In genomic region chr6:85464260-85464644, GRCh38 we compare ENCODE assay signal across 8 cellular contexts. TPM values are rescaled to one million over a fixed set of nuclear protein-coding genes. Genes with fewer than 3 reads are reported as not detected.
DNase-seq lines count a peak whose midpoint lies in the region; ATAC-seq and TF ChIP-seq lines count a peak whose summit lies in the region.

No MANE protein-coding gene starts in this region.

- peak; percentile 98 for TF ChIP-seq EP300 in Ishikawa (IDR thresholded peaks at IDR 0.05; ENCODE audit: borderline replicate concordance)

- ATAC-seq in left lobe of liver (peak; percentile 14), GM21529 (IDR thresholded peaks at IDR 0.05; ENCODE audit: unreplicated experiment) (no peak), HG02938 (IDR thresholded peaks at IDR 0.05; ENCODE audit: unreplicated experiment) (no peak)

- no peak overlapping the region for H2AFZ ChIP-seq in ACC112 (ENCODE audit: low read length, unreplicated experiment)

- 28 to 31% methylated on average over 4 of the region's 4 CpGs for WGBS in lower leg skin, 2 donors

- TF ChIP-seq CTCF in lower leg skin (IDR thresholded peaks at IDR 0.05), result no peak

- H3K4me3 ChIP-seq in ACC112 (ENCODE audit: low read depth, low read length) (peak overlapping the region; percentile 69), lower leg skin (ENCODE audit: low read depth, poor library complexity, severe bottlenecking) (no peak overlapping the region)

- intact Hi-C loops in lower leg skin (cut with DNase I; ENCODE audit: low total_unique reads), result no loop called here

- 0 out of 2 replicates have a peak, but pooled peaks have one; percentile 5 for TF ChIP-seq RAD21 in Ishikawa (IDR thresholded peaks at IDR 0.05; ENCODE audit: low read depth)

- no peak for TF ChIP-seq POLR2A in lower leg skin (IDR thresholded peaks at IDR 0.05)

- peaks cover 70% of the 10 kb centered on the region for H3K79me2 ChIP-seq in ACC112 (ENCODE audit: control insufficient read depth, insufficient read depth, low read length, unreplicated experiment)

- no peaks in the 10 kb centered on the region for H3K27me3 ChIP-seq in ACC112 (ENCODE audit: insufficient read depth, low read length)

- peak; percentile 21 for DNase-seq in activated naive CD4-positive, alpha-beta T cell treated with anti-CD3 and anti-CD28 coated beads, Interleukin-2, amount 50 U/mL, for 16 hours
- no peak for DNase-seq in left lobe of liver (ENCODE audit: low spot score)
- no peak for DNase-seq in lower leg skin (ENCODE audit: low spot score in 2 of 2)
- DNase-seq in C1 segment of cervical spinal cord (lab: John Stamatoyannopoulos, UW), result no peak

- H3K4me1 ChIP-seq in ACC112 (ENCODE audit: control insufficient read depth, insufficient read depth, low read length, unreplicated experiment), result peaks cover 93% of the 10 kb centered on the region

- peaks cover 23% of the 10 kb centered on the region for H3K36me3 ChIP-seq in ACC112 (ENCODE audit: insufficient read depth, low read length)

- H3K27ac ChIP-seq in ACC112 (ENCODE audit: low read depth, low read length), result peak overlapping the region; percentile 100

TF ChIP-seq in Ishikawa, 13 proteins besides CTCF, POLR2A, EP300 and RAD21:
- TF ChIP-seq TAF1 (IDR thresholded peaks at IDR 0.05; ENCODE audit: low read depth) (no peak), EGR1 (IDR thresholded peaks at IDR 0.05) (no peak), ZBTB7A (IDR thresholded peaks at IDR 0.05; ENCODE audit: low read depth) (0 out of 2 replicates have a peak, but pooled peaks have one; percentile 52), USF1 (IDR thresholded peaks at IDR 0.05) (no peak), CEBPB (IDR thresholded peaks at IDR 0.05) (peak; percentile 74), FOXM1 (IDR thresholded peaks at IDR 0.05; ENCODE audit: borderline replicate concordance, low read depth) (peak; percentile 95), TEAD4 (IDR thresholded peaks at IDR 0.05) (peak; percentile 90), CREB1 (IDR thresholded peaks at IDR 0.05; ENCODE audit: low read depth) (peak; percentile 72), TCF12 (IDR thresholded peaks at IDR 0.05; ENCODE audit: low read depth) (peak; percentile 96), NFIC (IDR thresholded peaks at IDR 0.05) (peak; percentile 93), YY1 (IDR thresholded peaks at IDR 0.05; ENCODE audit: low read depth) (no peak), MAX (IDR thresholded peaks at IDR 0.05) (0 out of 2 replicates have a peak, but pooled peaks have one; percentile 42)
- TF ChIP-seq, protein P1, sequence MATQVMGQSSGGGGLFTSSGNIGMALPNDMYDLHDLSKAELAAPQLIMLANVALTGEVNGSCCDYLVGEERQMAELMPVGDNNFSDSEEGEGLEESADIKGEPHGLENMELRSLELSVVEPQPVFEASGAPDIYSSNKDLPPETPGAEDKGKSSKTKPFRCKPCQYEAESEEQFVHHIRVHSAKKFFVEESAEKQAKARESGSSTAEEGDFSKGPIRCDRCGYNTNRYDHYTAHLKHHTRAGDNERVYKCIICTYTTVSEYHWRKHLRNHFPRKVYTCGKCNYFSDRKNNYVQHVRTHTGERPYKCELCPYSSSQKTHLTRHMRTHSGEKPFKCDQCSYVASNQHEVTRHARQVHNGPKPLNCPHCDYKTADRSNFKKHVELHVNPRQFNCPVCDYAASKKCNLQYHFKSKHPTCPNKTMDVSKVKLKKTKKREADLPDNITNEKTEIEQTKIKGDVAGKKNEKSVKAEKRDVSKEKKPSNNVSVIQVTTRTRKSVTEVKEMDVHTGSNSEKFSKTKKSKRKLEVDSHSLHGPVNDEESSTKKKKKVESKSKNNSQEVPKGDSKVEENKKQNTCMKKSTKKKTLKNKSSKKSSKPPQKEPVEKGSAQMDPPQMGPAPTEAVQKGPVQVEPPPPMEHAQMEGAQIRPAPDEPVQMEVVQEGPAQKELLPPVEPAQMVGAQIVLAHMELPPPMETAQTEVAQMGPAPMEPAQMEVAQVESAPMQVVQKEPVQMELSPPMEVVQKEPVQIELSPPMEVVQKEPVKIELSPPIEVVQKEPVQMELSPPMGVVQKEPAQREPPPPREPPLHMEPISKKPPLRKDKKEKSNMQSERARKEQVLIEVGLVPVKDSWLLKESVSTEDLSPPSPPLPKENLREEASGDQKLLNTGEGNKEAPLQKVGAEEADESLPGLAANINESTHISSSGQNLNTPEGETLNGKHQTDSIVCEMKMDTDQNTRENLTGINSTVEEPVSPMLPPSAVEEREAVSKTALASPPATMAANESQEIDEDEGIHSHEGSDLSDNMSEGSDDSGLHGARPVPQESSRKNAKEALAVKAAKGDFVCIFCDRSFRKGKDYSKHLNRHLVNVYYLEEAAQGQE (IDR thresholded peaks at IDR 0.05; ENCODE audit: low read depth), result no peak

RNA-seq across cellular contexts. Expression of gene NT5E, which starts 14.4 kb away (rescaled TPM):
- total RNA-seq in left lobe of liver, result 29.9 TPM
- 10 to 100 TPM in 2 of 4 donors, 1 to 10 TPM in 2; 6.3 to 12.8 (median 9.2) TPM for total RNA-seq in lower leg skin
